ENCODE assay signal across 11 cellular contexts in genomic region chr17:16980813-16981731, GRCh38. TPM values are rescaled to one million over a fixed set of nuclear protein-coding genes. Genes with fewer than 3 reads are reported as not detected.
DNase-seq lines count a peak whose midpoint lies in the region; ATAC-seq and TF ChIP-seq lines count a peak whose summit lies in the region.
"Had no signal": no experiment of that assay in that cellular context is flagged by ENCODE, and none has a peak within 500 bp of the region (broad histone marks: within the 10 kb centered on the region; RNA-seq: fewer than 3 reads in every experiment).

No MANE protein-coding gene starts in this region.

- H2AFZ ChIP-seq in GM23338 = peak overlapping the region; percentile 80; the same call in 1 of the 2 replicates

- TF ChIP-seq CTCF in GM13977 (IDR thresholded peaks at IDR 0.05; ENCODE audit: extremely low read depth, insufficient read depth, missing control alignments) (no peak), GM23338 (conservative IDR thresholded peaks at IDR 0.05; ENCODE audit: low read depth in 2 of 2) (no peak)

- no peaks in the 10 kb centered on the region for H3K79me2 ChIP-seq in GM23338 (replicated peaks; ENCODE audit: insufficient read depth)

- H3K9me3 Mint-ChIP-seq in GM23338 = no peaks in the 10 kb centered on the region
- H3K9me3 Mint-ChIP-seq in naive thymus-derived CD4-positive, alpha-beta T cell = no peaks in the 10 kb centered on the region

- in situ Hi-C loops in GM13977 (cut with MboI; ENCODE audit: low pct_unique_long_range_greater_than_20kb, low sequenced_read_pairs, unreplicated experiment) = no loop called here

- DNase-seq in GM13977 (ENCODE audit: low spot score) (peak; percentile 57), GM23338 (ENCODE audit: low spot score) (no peak), NCI-H345 (lab: John Stamatoyannopoulos, UW) (peak; percentile 82), NCI-H1105 (lab: John Stamatoyannopoulos, UW) (no peak), NCI-H1930 (lab: John Stamatoyannopoulos, UW) (no peak), NCI-H187 treated with DMSO at 0.1 percent for 48 hours (lab: John Stamatoyannopoulos, UW) (no peak)
- DNase-seq in naive thymus-derived CD4-positive, alpha-beta T cell = peak in 1 of 9 donors; percentile 9
- DNase-seq: left lung; NCI-H1105 treated with DMSO at 0.1 percent for 48 hours; stimulated activated CD4-positive, alpha-beta T cell treated with anti-CD3 and anti-CD28 coated beads, Interleukin-15, amount 100 ng/mL, for 24 hours had no signal

- H3K4me1 ChIP-seq in GM23338 (ENCODE audit: insufficient read depth) = no peaks in the 10 kb centered on the region
- no peaks in the 10 kb centered on the region for H3K4me1 ChIP-seq in naive thymus-derived CD4-positive, alpha-beta T cell (ENCODE audit: control insufficient read depth in 2 of 2, insufficient read depth in 2 of 2, low read length in 2 of 2)
- H3K4me1 ChIP-seq: left lung had no signal

- POLR2A ChIA-PET in naive thymus-derived CD4-positive, alpha-beta T cell (lab: Charles Lee) = no interaction called here

- H3K27me3 ChIP-seq in GM23338 (ENCODE audit: insufficient read depth) = no peaks in the 10 kb centered on the region
- no peaks in the 10 kb centered on the region for H3K27me3 ChIP-seq in naive thymus-derived CD4-positive, alpha-beta T cell (ENCODE audit: control insufficient read depth in 2 of 2, insufficient read depth in 2 of 2, low read length in 2 of 2)
- H3K27me3 ChIP-seq: left lung had no signal

- H4K20me1 ChIP-seq in GM23338 (replicated peaks; ENCODE audit: insufficient read depth) = no peaks in the 10 kb centered on the region

- H3K27me3 Mint-ChIP-seq in GM23338 (ENCODE audit: insufficient read depth, low read depth, poor library complexity) = peaks cover 1% of the 10 kb centered on the region
- H3K27me3 Mint-ChIP-seq in naive thymus-derived CD4-positive, alpha-beta T cell = peaks cover 0 to 2% (median 0%) of the 10 kb centered on the region in 5 donors

- H3K36me3 Mint-ChIP-seq in GM23338 (ENCODE audit: low read depth) = no peaks in the 10 kb centered on the region
- no peaks in the 10 kb centered on the region for H3K36me3 Mint-ChIP-seq in naive thymus-derived CD4-positive, alpha-beta T cell

- H3K27ac ChIP-seq in GM23338 (ENCODE audit: low read depth) = no peak overlapping the region
- no peak overlapping the region for H3K27ac ChIP-seq in naive thymus-derived CD4-positive, alpha-beta T cell (ENCODE audit: low read depth, low read length)
- H3K27ac ChIP-seq: left lung had no signal

- H3K9me2 ChIP-seq in GM23338 (ENCODE audit: insufficient read depth) = no peaks in the 10 kb centered on the region

- no peaks in the 10 kb centered on the region for H3K36me3 ChIP-seq in GM23338 (ENCODE audit: insufficient read depth)
- no peaks in the 10 kb centered on the region for H3K36me3 ChIP-seq in naive thymus-derived CD4-positive, alpha-beta T cell (ENCODE audit: control insufficient read depth in 2 of 3, insufficient read depth in 3 of 3, low read length in 3 of 3)
- H3K36me3 ChIP-seq: left lung had no signal

- H3K4me2 ChIP-seq in GM23338 = no peak overlapping the region

- H3K4me3 Mint-ChIP-seq in GM23338 = no peak overlapping the region
- H3K4me3 Mint-ChIP-seq in naive thymus-derived CD4-positive, alpha-beta T cell = no peak overlapping the region

- intact Hi-C loops in naive thymus-derived CD4-positive, alpha-beta T cell (cut with micrococcal nuclease) = no loop called here

- H3F3A ChIP-seq in GM23338 (replicated peaks; ENCODE audit: low read depth) = no peaks in the 10 kb centered on the region

- H3K4me1 Mint-ChIP-seq in GM23338 = peaks cover 6% of the 10 kb centered on the region; the same call in 2 of the 3 replicates
- H3K4me1 Mint-ChIP-seq in naive thymus-derived CD4-positive, alpha-beta T cell = peaks cover 0 to 8% (median 0%) of the 10 kb centered on the region in 7 donors

- no peak overlapping the region for H3K4me3 ChIP-seq in GM23338
- H3K4me3 ChIP-seq in naive thymus-derived CD4-positive, alpha-beta T cell (ENCODE audit: low read length) = no peak overlapping the region
- H3K4me3 ChIP-seq: left lung had no signal

- H3K9me3 ChIP-seq in naive thymus-derived CD4-positive, alpha-beta T cell (ENCODE audit: control insufficient read depth in 2 of 3, low read length in 3 of 3) = no peaks in the 10 kb centered on the region
- H3K9me3 ChIP-seq: left lung had no signal

- ATAC-seq in GM23338 (peak; percentile 43; the same call in 1 of the 3 replicates), GM21515 (IDR thresholded peaks at IDR 0.05; ENCODE audit: unreplicated experiment) (no peak)
- ATAC-seq in naive thymus-derived CD4-positive, alpha-beta T cell = peak; percentile 36
- ATAC-seq: left lung had no signal

- CTCF ChIA-PET in naive thymus-derived CD4-positive, alpha-beta T cell (lab: Charles Lee) = no interaction called here

- H3K27ac Mint-ChIP-seq in GM23338 = no peak overlapping the region
- H3K27ac Mint-ChIP-seq in naive thymus-derived CD4-positive, alpha-beta T cell = no peak overlapping the region

TF ChIP-seq in GM23338, 12 proteins besides CTCF, POLR2A, EP300 and RAD21 (continues in another document):
- TF ChIP-seq JUNB (IDR thresholded peaks at IDR 0.05; ENCODE audit: unreplicated experiment) (no peak), REST (IDR thresholded peaks at IDR 0.05; ENCODE audit: unreplicated experiment) (no peak), STAT1 (IDR thresholded peaks at IDR 0.05; ENCODE audit: unreplicated experiment) (no peak), NANOG (IDR thresholded peaks at IDR 0.05; ENCODE audit: borderline replicate concordance) (no peak), POLR2AphosphoS5 (IDR thresholded peaks at IDR 0.05; ENCODE audit: low read depth) (no peak), ZNF114 (CRISPR knock-in tag; IDR thresholded peaks at IDR 0.05) (no peak), EZH2phosphoT487 (IDR thresholded peaks at IDR 0.05; ENCODE audit: unreplicated experiment) (no peak)

RNA-seq across cellular contexts. Expression of gene TNFRSF13B, which starts 9.2 kb away (rescaled TPM):
- total RNA-seq in GM23338 (2014; rRNA removed; shearing (Covaris generic)) = not detected in 2 replicates
- polyA plus RNA-seq in GM23338 (2016; fragmentation: Nextera tagmentation; extraction: Ambion mirVana) = 0.16 and 0.24 TPM in 2 replicates
- total RNA-seq in naive thymus-derived CD4-positive, alpha-beta T cell = 1 to 10 TPM in 2 of 5 experiments, under 1 TPM in 1, not detected in 2; 0.79 to 2.4 (median 1.9) TPM
- under 1 TPM in 1 of 2 donors, not detected in 1; 0.21 TPM for polyA plus RNA-seq in naive thymus-derived CD4-positive, alpha-beta T cell

Comparison
In these comparisons a context has a peak if more than half of its experiments do, and no peak if none do; other contexts are left out.
1. DNase-seq: peak in GM13977 (single experiment) and NCI-H345 (single experiment); none in GM23338 (single experiment), NCI-H1105 (single experiment), NCI-H1930 (0 of 2) and NCI-H187 treated with DMSO at 0.1 percent for 48 hours (single experiment).